ENCODE assay signal across 17 cellular contexts in genomic region chr12:67437011-67437410, GRCh38.
DNase-seq lines count a peak whose midpoint lies in the region; ATAC-seq, FAIRE-seq and TF ChIP-seq lines count a peak whose summit lies in the region.
"Had no signal": no experiment of that assay in that cellular context is flagged by ENCODE, and none has a peak within 500 bp of the region (broad histone marks: within the 10 kb centered on the region; RNA-seq: fewer than 3 reads in every experiment).

No MANE protein-coding gene starts in this region.

- no TSS peak for BruUV-seq in IMR-90 (replicated peaks; lab: Mats Ljungman, UMichigan)

- H4K8ac ChIP-seq in IMR-90 (ENCODE audit: low read depth in 2 of 2, low read length in 2 of 2), result peak overlapping the region in 1 of 2 experiments; percentile 57; a peak in 1 of 4 replicates

- peaks cover 15% of the 10 kb centered on the region for H3F3A ChIP-seq in smooth muscle cell (ENCODE audit: low read depth)

- H3K36me3 ChIP-seq in IMR-90 (ENCODE audit: control insufficient read depth, insufficient read depth, low read length), result no peaks in the 10 kb centered on the region
- no peaks in the 10 kb centered on the region for H3K36me3 ChIP-seq in astrocyte (ENCODE audit: insufficient read depth, low read length)
- no peaks in the 10 kb centered on the region for H3K36me3 ChIP-seq in smooth muscle cell (ENCODE audit: low read depth)

- peaks cover 6% of the 10 kb centered on the region for H3K9me1 ChIP-seq in IMR-90 (ENCODE audit: insufficient read depth, low read length)

- POLR2A ChIA-PET in IMR-90 (lab: Charles Lee; ENCODE audit: unreplicated experiment), result no interaction called here

- H3K4me1 Mint-ChIP-seq in astrocyte (ENCODE audit: low read depth, unreplicated experiment), result peaks cover 43% of the 10 kb centered on the region
- H3K4me1 Mint-ChIP-seq in activated CD4-positive, alpha-beta T cell treated with anti-CD3 and anti-CD28 coated beads, Interleukin-2, amount 10 ng/mL, durations not matched to agents 24 days and 14 days, result peaks cover 17% of the 10 kb centered on the region

- 0 out of 2 replicates have a peak overlapping the region, but pooled peaks have one; percentile 70 for H2AK5ac ChIP-seq in IMR-90 (ENCODE audit: low read depth, low read length)

- H3K79me2 ChIP-seq in astrocyte (ENCODE audit: insufficient read depth, low read length) (no peaks in the 10 kb centered on the region), smooth muscle cell (ENCODE audit: low read depth) (no peaks in the 10 kb centered on the region)

- no peak overlapping the region; the same call in 1 of the 2 replicates for H2BK120ac ChIP-seq in IMR-90 (ENCODE audit: low read depth, low read length)

- peaks cover 1% of the 10 kb centered on the region for H3K9me3 Mint-ChIP-seq in astrocyte (ENCODE audit: unreplicated experiment)
- H3K9me3 Mint-ChIP-seq in activated CD4-positive, alpha-beta T cell treated with anti-CD3 and anti-CD28 coated beads, Interleukin-2, amount 10 ng/mL, durations not matched to agents 24 days and 14 days, result peaks cover 12% of the 10 kb centered on the region
- H3K9me3 Mint-ChIP-seq: CD4-positive, alpha-beta memory T cell had no signal

- dilution Hi-C loops in IMR-90 (cut with HindIII; ENCODE audit: low sequenced_read_pairs, unreplicated experiment), result no loop called here

- H3K9me3 ChIP-seq in IMR-90 (ENCODE audit: control insufficient read depth, insufficient read depth, low read length) (no peaks in the 10 kb centered on the region), astrocyte (ENCODE audit: insufficient read depth, low read depth, low read length) (no peaks in the 10 kb centered on the region), smooth muscle cell (replicated peaks; ENCODE audit: low read depth) (no peaks in the 10 kb centered on the region)

- in situ Hi-C loops in IMR-90 (cut with MboI; ENCODE audit: low sequenced_read_pairs), result loop anchor here (5.0 to 10.0 kb wide), 2 partner anchors 80 to 218 kb away; no protein-coding TSS in a partner anchor

- no peaks in the 10 kb centered on the region for H3K79me1 ChIP-seq in IMR-90 (ENCODE audit: low read depth in 1 of 2, low read length in 2 of 2)

- CTCF ChIA-PET in IMR-90 (lab: Yijun Ruan, JAX), result no interaction called here

- H4K5ac ChIP-seq in IMR-90 (ENCODE audit: low read depth, low read length), result no peak overlapping the region

- intact Hi-C loops in IMR-90 (cut with micrococcal nuclease), result loop anchor here (5.0 kb wide), 2 partner anchors 165 to 225 kb away; no protein-coding TSS in a partner anchor
- intact Hi-C loops in activated CD4-positive, alpha-beta T cell treated with anti-CD3 and anti-CD28 coated beads, Interleukin-2, amount 10 ng/mL, durations not matched to agents 24 days and 14 days (cut with micrococcal nuclease), result no loop called here

- H3K9ac ChIP-seq in IMR-90 (ENCODE audit: low read depth, low read length) (no peak overlapping the region), astrocyte (ENCODE audit: low read length) (no peak overlapping the region), smooth muscle cell (ENCODE audit: low read depth) (no peak overlapping the region)

- H3K14ac ChIP-seq in IMR-90 (replicated peaks; ENCODE audit: low read depth, low read length), result no peak overlapping the region

- H3K4me3 Mint-ChIP-seq in astrocyte (ENCODE audit: unreplicated experiment), result no peak overlapping the region
- H3K4me3 Mint-ChIP-seq in activated CD4-positive, alpha-beta T cell treated with anti-CD3 and anti-CD28 coated beads, Interleukin-2, amount 10 ng/mL, durations not matched to agents 24 days and 14 days, result no peak overlapping the region
- H3K4me3 Mint-ChIP-seq: B cell; CD4-positive, alpha-beta memory T cell; IgD-negative memory B cell had no signal

- H2BK15ac ChIP-seq in IMR-90 (ENCODE audit: low read depth, low read length), result no peak overlapping the region; the same call in 2 of the 3 replicates

- H2AFZ ChIP-seq in IMR-90 (replicated peaks; ENCODE audit: low read length, poor library complexity) (no peak overlapping the region), astrocyte (ENCODE audit: low read depth, low read length) (no peak overlapping the region), smooth muscle cell (ENCODE audit: low read depth) (no peak overlapping the region)

- peak overlapping the region; percentile 2; the same call in 1 of the 2 replicates for H2BK20ac ChIP-seq in IMR-90 (ENCODE audit: low read depth, low read length)

- H3K4me3 ChIP-seq in IMR-90 (ENCODE audit: insufficient read depth, low read depth, low read length) (no peak overlapping the region), astrocyte (ENCODE audit: insufficient read depth, low read depth, low read length) (no peak overlapping the region), smooth muscle cell (no peak overlapping the region)

- FAIRE-seq in astrocyte (lab: Jason Lieb, UNC), result peak; percentile 62
- FAIRE-seq: A204.1, GM19239, H1 had no signal

- DNase-seq in Daoy (ENCODE audit: low read depth) (peak; percentile 48), IMR-90 (no peak), astrocyte (ENCODE audit: low read depth) (no peak), smooth muscle cell (lab: John Stamatoyannopoulos, UW; ENCODE audit: unreplicated experiment) (no peak), HT-29 (ENCODE audit: low spot score) (no peak)
- no peak for DNase-seq in activated CD4-positive, alpha-beta T cell treated with anti-CD3 and anti-CD28 coated beads, Interleukin-2, amount 10 ng/mL, durations not matched to agents 24 days and 14 days
- no peak for DNase-seq in NK-92 treated with Interleukin-12 subunit alpha and Interleukin-12 subunit beta, amount 100 ng/mL, for 24 hours (lab: John Stamatoyannopoulos, UW)
- DNase-seq: CD4-positive, alpha-beta memory T cell; DMS79; GF-D8; KG1 had no signal

- 0 out of 2 replicates have a peak overlapping the region, but pooled peaks have one; percentile 6 for H3K4ac ChIP-seq in IMR-90 (ENCODE audit: low read depth, low read length)

- no peak overlapping the region for H3K27ac ChIP-seq in IMR-90 (ENCODE audit: insufficient read depth, low read length)
- no peak overlapping the region for H3K27ac ChIP-seq in astrocyte (ENCODE audit: low read depth, low read length)
- peak overlapping the region; percentile 96 for H3K27ac ChIP-seq in smooth muscle cell (ENCODE audit: low read depth)
- H3K27ac ChIP-seq: C4-2B had no signal

- H3K4me1 ChIP-seq in IMR-90 (ENCODE audit: control insufficient read depth, insufficient read depth, low read length), result peaks cover 13% of the 10 kb centered on the region
- peaks cover 28% of the 10 kb centered on the region for H3K4me1 ChIP-seq in astrocyte (ENCODE audit: insufficient read depth, low read length)
- H3K4me1 ChIP-seq in smooth muscle cell (ENCODE audit: low read depth), result peaks cover 23% of the 10 kb centered on the region

- H3K36me3 Mint-ChIP-seq in astrocyte (ENCODE audit: low read depth, unreplicated experiment), result no peaks in the 10 kb centered on the region
- no peaks in the 10 kb centered on the region for H3K36me3 Mint-ChIP-seq in activated CD4-positive, alpha-beta T cell treated with anti-CD3 and anti-CD28 coated beads, Interleukin-2, amount 10 ng/mL, durations not matched to agents 24 days and 14 days (ENCODE audit: low read depth)
- H3K36me3 Mint-ChIP-seq: CD4-positive, alpha-beta memory T cell; IgD-negative memory B cell had no signal

- no CpG with 5 or more reads among the region's 2 CpGs for WGBS in IMR-90 (ENCODE audit: extremely low coverage in 2 of 2, insufficient read length in 1 of 2), 2 experiments
- 50% methylated on average over 2 of the region's 2 CpGs for WGBS in smooth muscle cell (ENCODE audit: low lambda C conversion rate)

- H3K56ac ChIP-seq in IMR-90 (ENCODE audit: extremely low read depth, insufficient read depth, low read length), result no peak overlapping the region

- no peak overlapping the region for H2AK9ac ChIP-seq in IMR-90 (replicated peaks; ENCODE audit: low read depth, low read length, poor library complexity)

- H4K20me1 ChIP-seq in IMR-90 (ENCODE audit: insufficient read depth, low read length), result no peaks in the 10 kb centered on the region
- no peaks in the 10 kb centered on the region for H4K20me1 ChIP-seq in astrocyte (ENCODE audit: insufficient read depth, low read length)
- no peaks in the 10 kb centered on the region for H4K20me1 ChIP-seq in smooth muscle cell (ENCODE audit: low read depth)

- no peak overlapping the region for H2BK5ac ChIP-seq in IMR-90 (ENCODE audit: low read depth, low read length, poor library complexity, severe bottlenecking)

- TF ChIP-seq RAD21 in IMR-90 (IDR thresholded peaks at IDR 0.05; ENCODE audit: low read length), result no peak

- no peak overlapping the region for H3K23ac ChIP-seq in IMR-90 (ENCODE audit: low read depth, low read length)

- ATAC-seq in IMR-90 (ENCODE audit: low read depth), result no peak

- peak overlapping the region; percentile 37 for H3K27ac Mint-ChIP-seq in astrocyte (ENCODE audit: unreplicated experiment)
- no peak overlapping the region for H3K27ac Mint-ChIP-seq in activated CD4-positive, alpha-beta T cell treated with anti-CD3 and anti-CD28 coated beads, Interleukin-2, amount 10 ng/mL, durations not matched to agents 24 days and 14 days
- H3K27ac Mint-ChIP-seq: B cell; CD4-positive, alpha-beta memory T cell had no signal

- no peak for TF ChIP-seq CTCF in IMR-90 (conservative IDR thresholded peaks at IDR 0.05; ENCODE audit: low read depth, low read length)
- no peak for TF ChIP-seq CTCF in astrocyte (IDR thresholded peaks at IDR 0.05; ENCODE audit: insufficient read depth, low read depth, low read length)
- TF ChIP-seq CTCF in smooth muscle cell (IDR thresholded peaks at IDR 0.05; ENCODE audit: borderline replicate concordance, insufficient read depth, poor library complexity, severe bottlenecking), result no peak

- H4K91ac ChIP-seq in IMR-90 (ENCODE audit: insufficient read depth, low read depth, low read length), result no peak overlapping the region

- no peaks in the 10 kb centered on the region for H3K27me3 ChIP-seq in IMR-90 (ENCODE audit: control insufficient read depth, insufficient read depth, low read length)
- H3K27me3 ChIP-seq in astrocyte (ENCODE audit: insufficient read depth, low read length), result no peaks in the 10 kb centered on the region
- no peaks in the 10 kb centered on the region for H3K27me3 ChIP-seq in smooth muscle cell (ENCODE audit: low read depth)

- H3K4me2 ChIP-seq in IMR-90 (ENCODE audit: low read depth, low read length) (no peak overlapping the region), astrocyte (ENCODE audit: low read length) (no peak overlapping the region), smooth muscle cell (peak overlapping the region; percentile 67)

- TF ChIP-seq POLR2A in IMR-90 (IDR thresholded peaks at IDR 0.05; ENCODE audit: low read depth, low read length), result no peak

- H3K27me3 Mint-ChIP-seq in astrocyte (ENCODE audit: low read depth, unreplicated experiment), result no peaks in the 10 kb centered on the region
- H3K27me3 Mint-ChIP-seq in activated CD4-positive, alpha-beta T cell treated with anti-CD3 and anti-CD28 coated beads, Interleukin-2, amount 10 ng/mL, durations not matched to agents 24 days and 14 days, result peaks cover 6% of the 10 kb centered on the region
- H3K27me3 Mint-ChIP-seq: B cell; CD4-positive, alpha-beta memory T cell had no signal

- H3K18ac ChIP-seq in IMR-90 (ENCODE audit: low read depth, low read length), result no peak overlapping the region

TF ChIP-seq in IMR-90, 13 proteins besides CTCF, POLR2A, EP300 and RAD21 (continues in another document):
- TF ChIP-seq NFE2L2 (IDR thresholded peaks at IDR 0.05; ENCODE audit: low read depth, low read length) (no peak), RCOR1 (IDR thresholded peaks at IDR 0.05; ENCODE audit: insufficient replicate concordance, low read length) (no peak), BHLHE40 (IDR thresholded peaks at IDR 0.05; ENCODE audit: low read depth, low read length) (no peak)
